In genomic region chr16:71997578-71997977, GRCh38 we compare ENCODE assay signal across 4 cellular contexts. TPM values are rescaled to one million over a fixed set of nuclear protein-coding genes. Genes with fewer than 3 reads are reported as not detected.
"Had no signal": no experiment of that assay in that cellular context is flagged by ENCODE, and none has a peak within 500 bp of the region (broad histone marks: within the 10 kb centered on the region; RNA-seq: fewer than 3 reads in every experiment).

No MANE protein-coding gene starts in this region.

RNA-seq across cellular contexts. Expression of gene PKD1L3, which starts 2.6 kb away (rescaled TPM):
- total RNA-seq: LHCN-M2, M059J, MCF 10A, NCI-H460 had no signal

RNA-seq across cellular contexts. Expression of gene HP, which starts 56.7 kb away (rescaled TPM):
- total RNA-seq: LHCN-M2, M059J, MCF 10A, NCI-H460 had no signal
